Comparison of ENCODE assay signal across 8 cellular contexts in the genomic region with DNA sequence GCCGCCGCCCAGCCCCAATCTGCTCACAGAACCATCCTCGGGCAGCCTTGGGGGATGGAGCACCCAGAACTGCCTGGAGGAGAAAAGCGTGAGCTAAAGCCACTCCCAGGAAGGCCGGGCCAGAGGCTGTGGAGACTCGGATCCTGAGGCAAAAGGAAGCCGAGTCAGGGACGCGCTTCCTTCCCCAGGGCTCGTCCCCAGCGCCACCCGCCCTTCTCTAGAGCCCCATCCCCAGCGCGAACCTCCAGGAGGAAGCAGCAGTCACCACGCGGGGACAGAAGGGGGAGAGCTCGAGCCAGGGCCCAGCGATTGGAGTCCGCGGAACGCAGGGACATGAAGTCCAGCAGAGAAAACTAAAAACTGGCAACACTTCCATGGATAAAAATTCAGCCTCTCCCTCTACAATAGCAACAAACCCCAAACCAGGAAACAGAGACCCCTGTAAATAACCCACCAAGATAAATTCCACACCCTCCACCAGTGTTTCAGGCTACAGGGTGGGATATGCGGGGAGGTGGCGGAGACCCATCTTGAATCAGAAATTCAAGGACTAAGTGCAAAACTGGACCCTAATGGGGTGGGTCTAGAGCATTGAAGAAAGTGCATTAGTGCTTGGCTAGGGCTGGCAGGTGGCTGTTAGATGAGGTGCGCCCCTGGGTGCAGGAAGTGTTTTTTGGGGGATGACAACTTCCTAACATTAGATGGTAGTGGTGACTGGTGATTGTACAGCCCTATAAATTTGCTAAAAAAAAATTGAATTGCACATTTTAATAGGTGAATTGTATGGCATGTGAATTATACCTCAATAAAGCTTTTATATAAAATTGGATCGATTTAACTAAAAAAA.
DNase-seq lines count a peak whose midpoint lies in the region; ATAC-seq, FAIRE-seq and TF ChIP-seq lines count a peak whose summit lies in the region.

No MANE protein-coding gene starts in this region.

- peak; percentile 67 for TF ChIP-seq CTCF in RWPE1 (conservative IDR thresholded peaks at IDR 0.05; ENCODE audit: low read depth)
- TF ChIP-seq CTCF in choroid plexus epithelial cell (conservative IDR thresholded peaks at IDR 0.05; ENCODE audit: low read depth, low read length), result peak; percentile 94
- peak; percentile 39 to 67 (median 64) for TF ChIP-seq CTCF in keratinocyte (optimal IDR thresholded peaks at IDR 0.05 in 1 of 3, IDR thresholded peaks at IDR 0.05 in 1 of 3, conservative IDR thresholded peaks at IDR 0.05 in 1 of 3; ENCODE audit: extremely low read depth in 1 of 3, insufficient read depth in 2 of 3, low read length in 3 of 3)
- TF ChIP-seq CTCF in spleen (IDR thresholded peaks at IDR 0.05 in 8 of 11, conservative IDR thresholded peaks at IDR 0.05 in 3 of 11), result peak; percentile 40 to 85 (median 63)

- 15 to 31% (median 21%) methylated on average over 12 to 25 of the region's 25 CpGs for WGBS in spleen, 5 donors

- no peak for TF ChIP-seq POLR2A in spleen (IDR thresholded peaks at IDR 0.05)

- peaks cover 5% of the 10 kb centered on the region for H3K4me1 ChIP-seq in keratinocyte (ENCODE audit: control insufficient read depth, extremely low read depth, insufficient read depth, low read length)
- H3K4me1 ChIP-seq in spleen, result peaks cover 7 to 18% (median 14%) of the 10 kb centered on the region in 6 donors

- POLR2A ChIA-PET in RWPE1 (lab: Yijun Ruan, JAX; ENCODE audit: low non-redundant PET), result no interaction called here

- H3K9me1 ChIP-seq in keratinocyte (ENCODE audit: control insufficient read depth, extremely low read depth, insufficient read depth, low read length), result no peaks in the 10 kb centered on the region

- ATAC-seq in HG02610 (IDR thresholded peaks at IDR 0.05; ENCODE audit: unreplicated experiment) (no peak), GM18858 (IDR thresholded peaks at IDR 0.05; ENCODE audit: unreplicated experiment) (no peak)

- DNase-seq in activated gamma-delta T cell treated with Interleukin-2 at 50 U/mL for 16 hours (peak; percentile 38), activated gamma-delta T cell (lab: John Stamatoyannopoulos, UW) (no peak), RWPE1 (ENCODE audit: low spot score) (peak; percentile 25), choroid plexus epithelial cell (ENCODE audit: low read depth) (peak; percentile 80), keratinocyte (ENCODE audit: low read depth, low spot score) (no peak), spleen (peak; percentile 94)

- dilution Hi-C loops in keratinocyte (cut with MboI; ENCODE audit: extremely low pct_ligation_motif_present, low sequenced_read_pairs), result no loop called here

- CTCF ChIA-PET in RWPE1 (lab: Yijun Ruan, JAX), result no interaction called here

- H3K36me3 ChIP-seq in keratinocyte (ENCODE audit: control insufficient read depth in 2 of 2, extremely low read depth in 1 of 2, insufficient read depth in 2 of 2, low read length in 2 of 2) (no peaks in the 10 kb centered on the region), spleen (peaks cover 0 to 29% (median 0%) of the 10 kb centered on the region in 6 donors)

- no peak for FAIRE-seq in keratinocyte (lab: Jason Lieb, UNC)

- no peaks in the 10 kb centered on the region for H3K79me2 ChIP-seq in keratinocyte (ENCODE audit: control insufficient read depth, insufficient read depth, low read length)

- H3K9ac ChIP-seq in keratinocyte (ENCODE audit: control insufficient read depth, extremely low read depth, insufficient read depth, low read length), result no peak overlapping the region

- H2AFZ ChIP-seq in keratinocyte (ENCODE audit: control insufficient read depth, low read length), result peak overlapping the region; percentile 40

- H3K27ac ChIP-seq in RWPE1, result peak overlapping the region; percentile 3; the same call in 1 of the 2 replicates
- H3K27ac ChIP-seq in keratinocyte (ENCODE audit: control insufficient read depth, insufficient read depth, low read length), result no peak overlapping the region
- H3K27ac ChIP-seq in spleen, result peak overlapping the region in 5 of 8 donors; percentile 13 to 61 (median 41)

- H3K4me3 ChIP-seq in choroid plexus epithelial cell (ENCODE audit: low read depth, low read length), result peak overlapping the region; percentile 49
- no peak overlapping the region for H3K4me3 ChIP-seq in keratinocyte (ENCODE audit: control insufficient read depth in 2 of 3, extremely low read depth in 1 of 3, insufficient read depth in 2 of 3, low read depth in 1 of 3, low read length in 3 of 3)
- H3K4me3 ChIP-seq in spleen, result peak overlapping the region in 1 of 8 donors; percentile 15

- H3K4me2 ChIP-seq in keratinocyte (ENCODE audit: control insufficient read depth, extremely low read depth, insufficient read depth, low read depth, low read length), result peak overlapping the region; percentile 54

- intact Hi-C loops in spleen (cut with DNase I; ENCODE audit: low total_unique reads), result no loop called here

- H3K9me3 ChIP-seq in keratinocyte (ENCODE audit: control insufficient read depth, low read depth, low read length) (peaks cover 4% of the 10 kb centered on the region), spleen (no peaks in the 10 kb centered on the region)

- H4K20me1 ChIP-seq in keratinocyte (ENCODE audit: control insufficient read depth, extremely low read depth, insufficient read depth, low read length), result no peaks in the 10 kb centered on the region

- H3K27me3 ChIP-seq in keratinocyte (ENCODE audit: control insufficient read depth, extremely low read depth, insufficient read depth, low read length) (no peaks in the 10 kb centered on the region), spleen (replicated peaks in 1 of 7) (no peaks in the 10 kb centered on the region)

Comparison
In these comparisons a context has a peak if more than half of its experiments do, and no peak if none do; other contexts are left out.
1. DNase-seq: peak in activated gamma-delta T cell treated with Interleukin-2 at 50 U/mL for 16 hours (single experiment), RWPE1 (single experiment), choroid plexus epithelial cell (single experiment) and spleen (single experiment); none in activated gamma-delta T cell (single experiment) and keratinocyte (single experiment).
2. Peak in every context shown above with its lines, with median percentiles within 50 percentile points of each other: CTCF ChIP-seq.